ENCODE assay signal across 8 cellular contexts in the genomic region with DNA sequence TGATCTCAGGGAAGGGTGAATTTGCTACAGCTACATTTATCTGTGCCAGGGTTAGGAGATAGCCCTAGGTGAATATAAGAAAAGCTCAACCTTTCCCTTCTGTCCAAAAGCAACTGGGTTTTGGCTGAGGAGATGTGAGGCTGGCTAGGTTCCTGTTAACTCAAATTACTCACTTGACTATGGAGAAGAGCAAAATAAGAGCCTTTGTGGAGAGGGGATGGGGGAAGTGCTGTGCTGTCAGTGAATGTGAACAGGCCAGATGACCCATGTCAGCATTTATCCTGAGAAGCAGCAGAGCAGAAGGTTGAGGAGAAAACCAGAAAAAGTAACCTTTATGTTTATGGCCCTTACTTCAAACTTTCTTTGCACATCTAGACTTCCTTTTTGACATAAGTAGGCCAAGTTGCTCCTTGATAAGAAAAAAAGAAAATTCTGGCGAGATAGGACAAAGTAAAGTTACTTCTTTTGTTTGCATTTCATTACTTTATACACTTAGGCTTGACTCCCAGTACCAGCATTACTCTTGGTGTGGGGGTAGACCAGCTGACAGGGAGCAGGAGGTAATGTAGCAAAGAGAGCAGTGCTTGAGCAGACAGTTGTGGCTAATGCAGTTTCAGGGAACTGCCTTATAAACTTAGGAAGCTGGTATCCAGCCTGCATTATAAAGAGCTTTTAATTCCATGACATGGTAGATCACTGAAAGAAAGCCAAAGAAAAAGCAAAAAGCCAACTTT. TPM values are rescaled to one million over a fixed set of nuclear protein-coding genes. Genes with fewer than 3 reads are reported as not detected.
DNase-seq lines count a peak whose midpoint lies in the region; ATAC-seq and TF ChIP-seq lines count a peak whose summit lies in the region.

No MANE protein-coding gene starts in this region.

- no peaks in the 10 kb centered on the region for H3K27me3 ChIP-seq in foreskin keratinocyte

- DNase-seq in HT1080 (ENCODE audit: low read depth) (peak; percentile 30), RPMI8226 (peak; percentile 81), foreskin keratinocyte (no peak), renal cortical epithelial cell (ENCODE audit: low read depth) (peak; percentile 41)

- no peak overlapping the region for H3K27ac ChIP-seq in foreskin keratinocyte

- TF ChIP-seq CTCF in foreskin keratinocyte (conservative IDR thresholded peaks at IDR 0.05), result no peak

- peaks cover 16% of the 10 kb centered on the region for H3K4me1 ChIP-seq in foreskin keratinocyte

- ATAC-seq in foreskin keratinocyte (peak; percentile 12), HG03039 (IDR thresholded peaks at IDR 0.05; ENCODE audit: unreplicated experiment) (no peak), HG03571 (IDR thresholded peaks at IDR 0.05; ENCODE audit: unreplicated experiment) (no peak), HG03175 (IDR thresholded peaks at IDR 0.05; ENCODE audit: unreplicated experiment) (no peak), GM19455 (IDR thresholded peaks at IDR 0.05; ENCODE audit: unreplicated experiment) (no peak)

RNA-seq across cellular contexts. Expression of gene MAPK6, which starts 21.3 kb away (rescaled TPM):
- 48.3 and 49.4 TPM in 2 replicates for total RNA-seq in HT1080 (2014; rRNA removed; shearing (Covaris generic))
- polyA plus RNA-seq in HT1080 (2015; cell fraction: cytosol; rRNA removed), result 43.1 and 55.4 TPM in 2 replicates
- polyA plus RNA-seq in HT1080 (2015; cell fraction: nucleus; rRNA removed), result 31.3 and 33.4 TPM in 2 replicates
- total RNA-seq in foreskin keratinocyte (76.6 and 78.2 TPM in 2 replicates), renal cortical epithelial cell (55.4 and 68.1 TPM in 2 replicates)
- polyA plus RNA-seq in foreskin keratinocyte, result 16.6 and 19.8 TPM in 2 replicates

Comparison
In these comparisons a context has a peak if more than half of its experiments do, and no peak if none do; other contexts are left out.
1. DNase-seq: peak in HT1080 (single experiment), RPMI8226 (single experiment) and renal cortical epithelial cell (single experiment); none in foreskin keratinocyte (0 of 2).